ENCODE assay signal across 23 cellular contexts in genomic region chr10:23106508-23106907, GRCh38. TPM values are rescaled to one million over a fixed set of nuclear protein-coding genes. Genes with fewer than 3 reads are reported as not detected.
A peak's percentile ranks its signal among the peaks of the same experiment; 100 is the strongest.
DNase-seq lines count a peak whose midpoint lies in the region; ATAC-seq and TF ChIP-seq lines count a peak whose summit lies in the region.
"Had no signal": no experiment of that assay in that cellular context is flagged by ENCODE, and none has a peak within 500 bp of the region (broad histone marks: within the 10 kb centered on the region; RNA-seq: fewer than 3 reads in every experiment).

No MANE protein-coding gene starts in this region.

- no peak overlapping the region for H3K4me3 ChIP-seq in GM23338
- H3K4me3 ChIP-seq: MG63, transverse colon had no signal

- H3F3A ChIP-seq in GM23338 (replicated peaks; ENCODE audit: low read depth), result no peaks in the 10 kb centered on the region

- H3K27ac Mint-ChIP-seq in GM23338, result no peak overlapping the region
- peak overlapping the region; percentile 87 for H3K27ac Mint-ChIP-seq in glutamatergic neuron (ENCODE audit: unreplicated experiment)
- H3K27ac Mint-ChIP-seq: activated CD4-positive, alpha-beta T cell treated with anti-CD3 and anti-CD28 coated beads for 36 hours; HFFc6; T-cell had no signal

- H3K27me3 Mint-ChIP-seq in GM23338 (ENCODE audit: insufficient read depth, low read depth, poor library complexity), result peaks cover 6% of the 10 kb centered on the region
- peaks cover 3% of the 10 kb centered on the region for H3K27me3 Mint-ChIP-seq in glutamatergic neuron (ENCODE audit: unreplicated experiment)
- H3K27me3 Mint-ChIP-seq: activated CD4-positive, alpha-beta T cell treated with anti-CD3 and anti-CD28 coated beads for 36 hours; T-cell had no signal

- no peaks in the 10 kb centered on the region for H4K20me1 ChIP-seq in GM23338 (replicated peaks; ENCODE audit: insufficient read depth)

- H2AFZ ChIP-seq in GM23338, result no peak overlapping the region

- H3K4me1 Mint-ChIP-seq in GM23338 (peaks cover 21% of the 10 kb centered on the region), glutamatergic neuron (ENCODE audit: low read depth, unreplicated experiment) (peaks cover 18% of the 10 kb centered on the region)
- H3K4me1 Mint-ChIP-seq: activated CD4-positive, alpha-beta T cell treated with anti-CD3 and anti-CD28 coated beads for 36 hours had no signal

- DNase-seq in GM23338 (ENCODE audit: low spot score), result peak; percentile 47
- DNase-seq in NCI-H146 (lab: John Stamatoyannopoulos, UW), result peak; percentile 100
- DNase-seq in NCI-H510A (lab: John Stamatoyannopoulos, UW), result peak; percentile 85
- peak; percentile 18 for DNase-seq in glutamatergic neuron
- no peak for DNase-seq in occipital lobe (lab: John Stamatoyannopoulos, UW)
- no peak for DNase-seq in T1000 (lab: John Stamatoyannopoulos, UW)
- no peak for DNase-seq in RKO (ENCODE audit: low spot score)
- DNase-seq: activated CD4-positive, alpha-beta T cell treated with anti-CD3 and anti-CD28 coated beads for 36 hours; activated CD8-positive, alpha-beta memory T cell treated with anti-CD3 and anti-CD28 coated beads for 24 hours; activated gamma-delta T cell; activated T-cell treated with anti-CD3 and anti-CD28 coated beads, Interleukin-2, amount 50 U/mL, for 1 hour; Calu3; HFFc6; KBM-7; mesenchymal stem cell; MG63; NCI-H2227 treated with DMSO at 0.1 percent for 48 hours; nucleus accumbens; T-cell; transverse colon had no signal

- no peaks in the 10 kb centered on the region for H3K9me3 Mint-ChIP-seq in GM23338
- peaks cover 7% of the 10 kb centered on the region for H3K9me3 Mint-ChIP-seq in glutamatergic neuron (ENCODE audit: unreplicated experiment)
- H3K9me3 Mint-ChIP-seq: HFFc6 had no signal

- H3K79me2 ChIP-seq in GM23338 (replicated peaks; ENCODE audit: insufficient read depth), result no peaks in the 10 kb centered on the region

- no peaks in the 10 kb centered on the region for H3K36me3 ChIP-seq in GM23338 (ENCODE audit: insufficient read depth)
- H3K36me3 ChIP-seq: MG63 had no signal

- H3K4me3 Mint-ChIP-seq in GM23338 (no peak overlapping the region), glutamatergic neuron (ENCODE audit: unreplicated experiment) (peak overlapping the region; percentile 74)
- H3K4me3 Mint-ChIP-seq: activated CD4-positive, alpha-beta T cell treated with anti-CD3 and anti-CD28 coated beads for 36 hours; HFFc6; T-cell had no signal

- no peaks in the 10 kb centered on the region for H3K27me3 ChIP-seq in GM23338 (ENCODE audit: insufficient read depth)
- H3K27me3 ChIP-seq: MG63, transverse colon had no signal

- no peak overlapping the region for H3K27ac ChIP-seq in GM23338 (ENCODE audit: low read depth)
- H3K27ac ChIP-seq: C4-2B, epithelial cell of prostate, transverse colon had no signal

- H3K4me1 ChIP-seq in GM23338 (ENCODE audit: insufficient read depth), result peaks cover 4% of the 10 kb centered on the region; the same call in 1 of the 2 replicates
- H3K4me1 ChIP-seq: transverse colon had no signal

- H3K9me2 ChIP-seq in GM23338 (ENCODE audit: insufficient read depth), result no peaks in the 10 kb centered on the region

- no peak for TF ChIP-seq CTCF in GM23338 (conservative IDR thresholded peaks at IDR 0.05; ENCODE audit: low read depth in 2 of 2)
- no peak for TF ChIP-seq CTCF in glutamatergic neuron (IDR thresholded peaks at IDR 0.05; ENCODE audit: partially characterized antibody, unreplicated experiment)

- no peak overlapping the region for H3K4me2 ChIP-seq in GM23338

- H3K36me3 Mint-ChIP-seq in GM23338 (ENCODE audit: low read depth) (no peaks in the 10 kb centered on the region; the same call in 1 of the 3 replicates), glutamatergic neuron (ENCODE audit: unreplicated experiment) (peaks cover 8% of the 10 kb centered on the region)

- peak; percentile 93 for ATAC-seq in GM23338
- no peak for ATAC-seq in HG03342 (IDR thresholded peaks at IDR 0.05; ENCODE audit: unreplicated experiment)
- ATAC-seq: activated CD4-positive, alpha-beta T cell treated with anti-CD3 and anti-CD28 coated beads for 36 hours; T-cell had no signal

TF ChIP-seq in GM23338, 12 proteins besides CTCF, POLR2A, EP300 and RAD21 (continues in another document):
- no peak for TF ChIP-seq POLR2AphosphoS5 (IDR thresholded peaks at IDR 0.05; ENCODE audit: low read depth)
- TF ChIP-seq ETS1 (IDR thresholded peaks at IDR 0.05), result no peak
- TF ChIP-seq, protein P1, sequence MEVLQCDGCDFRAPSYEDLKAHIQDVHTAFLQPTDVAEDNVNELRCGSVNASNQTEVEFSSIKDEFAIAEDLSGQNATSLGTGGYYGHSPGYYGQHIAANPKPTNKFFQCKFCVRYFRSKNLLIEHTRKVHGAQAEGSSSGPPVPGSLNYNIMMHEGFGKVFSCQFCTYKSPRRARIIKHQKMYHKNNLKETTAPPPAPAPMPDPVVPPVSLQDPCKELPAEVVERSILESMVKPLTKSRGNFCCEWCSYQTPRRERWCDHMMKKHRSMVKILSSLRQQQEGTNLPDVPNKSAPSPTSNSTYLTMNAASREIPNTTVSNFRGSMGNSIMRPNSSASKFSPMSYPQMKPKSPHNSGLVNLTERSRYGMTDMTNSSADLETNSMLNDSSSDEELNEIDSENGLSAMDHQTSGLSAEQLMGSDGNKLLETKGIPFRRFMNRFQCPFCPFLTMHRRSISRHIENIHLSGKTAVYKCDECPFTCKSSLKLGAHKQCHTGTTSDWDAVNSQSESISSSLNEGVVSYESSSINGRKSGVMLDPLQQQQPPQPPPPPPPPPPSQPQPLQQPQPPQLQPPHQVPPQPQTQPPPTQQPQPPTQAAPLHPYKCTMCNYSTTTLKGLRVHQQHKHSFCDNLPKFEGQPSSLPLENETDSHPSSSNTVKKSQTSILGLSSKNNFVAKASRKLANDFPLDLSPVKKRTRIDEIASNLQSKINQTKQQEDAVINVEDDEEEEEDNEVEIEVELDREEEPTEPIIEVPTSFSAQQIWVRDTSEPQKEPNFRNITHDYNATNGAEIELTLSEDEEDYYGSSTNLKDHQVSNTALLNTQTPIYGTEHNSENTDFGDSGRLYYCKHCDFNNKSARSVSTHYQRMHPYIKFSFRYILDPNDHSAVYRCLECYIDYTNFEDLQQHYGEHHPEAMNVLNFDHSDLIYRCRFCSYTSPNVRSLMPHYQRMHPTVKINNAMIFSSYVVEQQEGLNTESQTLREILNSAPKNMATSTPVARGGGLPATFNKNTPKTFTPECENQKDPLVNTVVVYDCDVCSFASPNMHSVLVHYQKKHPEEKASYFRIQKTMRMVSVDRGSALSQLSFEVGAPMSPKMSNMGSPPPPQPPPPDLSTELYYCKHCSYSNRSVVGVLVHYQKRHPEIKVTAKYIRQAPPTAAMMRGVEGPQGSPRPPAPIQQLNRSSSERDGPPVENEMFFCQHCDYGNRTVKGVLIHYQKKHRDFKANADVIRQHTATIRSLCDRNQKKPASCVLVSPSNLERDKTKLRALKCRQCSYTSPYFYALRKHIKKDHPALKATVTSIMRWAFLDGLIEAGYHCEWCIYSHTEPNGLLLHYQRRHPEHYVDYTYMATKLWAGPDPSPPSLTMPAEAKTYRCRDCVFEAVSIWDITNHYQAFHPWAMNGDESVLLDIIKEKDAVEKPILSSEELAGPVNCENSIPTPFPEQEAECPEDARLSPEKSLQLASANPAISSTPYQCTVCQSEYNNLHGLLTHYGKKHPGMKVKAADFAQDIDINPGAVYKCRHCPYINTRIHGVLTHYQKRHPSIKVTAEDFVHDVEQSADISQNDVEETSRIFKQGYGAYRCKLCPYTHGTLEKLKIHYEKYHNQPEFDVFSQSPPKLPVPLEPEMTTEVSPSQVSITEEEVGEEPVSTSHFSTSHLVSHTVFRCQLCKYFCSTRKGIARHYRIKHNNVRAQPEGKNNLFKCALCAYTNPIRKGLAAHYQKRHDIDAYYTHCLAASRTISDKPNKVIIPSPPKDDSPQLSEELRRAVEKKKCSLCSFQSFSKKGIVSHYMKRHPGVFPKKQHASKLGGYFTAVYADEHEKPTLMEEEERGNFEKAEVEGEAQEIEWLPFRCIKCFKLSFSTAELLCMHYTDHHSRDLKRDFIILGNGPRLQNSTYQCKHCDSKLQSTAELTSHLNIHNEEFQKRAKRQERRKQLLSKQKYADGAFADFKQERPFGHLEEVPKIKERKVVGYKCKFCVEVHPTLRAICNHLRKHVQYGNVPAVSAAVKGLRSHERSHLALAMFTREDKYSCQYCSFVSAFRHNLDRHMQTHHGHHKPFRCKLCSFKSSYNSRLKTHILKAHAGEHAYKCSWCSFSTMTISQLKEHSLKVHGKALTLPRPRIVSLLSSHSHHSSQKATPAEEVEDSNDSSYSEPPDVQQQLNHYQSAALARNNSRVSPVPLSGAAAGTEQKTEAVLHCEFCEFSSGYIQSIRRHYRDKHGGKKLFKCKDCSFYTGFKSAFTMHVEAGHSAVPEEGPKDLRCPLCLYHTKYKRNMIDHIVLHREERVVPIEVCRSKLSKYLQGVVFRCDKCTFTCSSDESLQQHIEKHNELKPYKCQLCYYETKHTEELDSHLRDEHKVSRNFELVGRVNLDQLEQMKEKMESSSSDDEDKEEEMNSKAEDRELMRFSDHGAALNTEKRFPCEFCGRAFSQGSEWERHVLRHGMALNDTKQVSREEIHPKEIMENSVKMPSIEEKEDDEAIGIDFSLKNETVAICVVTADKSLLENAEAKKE (CRISPR knock-in tag; IDR thresholded peaks at IDR 0.05), result no peak
- TF ChIP-seq JUNB (IDR thresholded peaks at IDR 0.05; ENCODE audit: unreplicated experiment), result no peak
- TF ChIP-seq EZH2 (IDR thresholded peaks at IDR 0.05; ENCODE audit: low read depth, unreplicated experiment), result no peak
- no peak for TF ChIP-seq STAT1 (IDR thresholded peaks at IDR 0.05; ENCODE audit: unreplicated experiment)
- TF ChIP-seq NANOG (IDR thresholded peaks at IDR 0.05; ENCODE audit: borderline replicate concordance), result no peak
- TF ChIP-seq EZH2phosphoT487 (IDR thresholded peaks at IDR 0.05; ENCODE audit: unreplicated experiment), result no peak

RNA-seq across cellular contexts. Expression of gene MSRB2, which starts 11.1 kb away (rescaled TPM):
- total RNA-seq in GM23338 (2014; rRNA removed; shearing (Covaris generic)), result 9.4 and 9.5 TPM in 2 replicates
- polyA plus RNA-seq in GM23338 (2016; fragmentation: Nextera tagmentation; extraction: Ambion mirVana), result 33.7 and 34.6 TPM in 2 replicates
- total RNA-seq in glutamatergic neuron (ENCODE audit: unreplicated experiment), result 31.3 TPM
- 16.8 TPM for total RNA-seq in occipital lobe

Comparison
In these comparisons a context has a peak if more than half of its experiments do, and no peak if none do; other contexts are left out.
1. DNase-seq: peak in GM23338 (single experiment), NCI-H146 (single experiment), NCI-H510A (single experiment) and glutamatergic neuron (single experiment); none in occipital lobe (single experiment), T1000 (single experiment) and RKO (single experiment).